Comparison of ENCODE assay signal across 8 cellular contexts in the genomic region with DNA sequence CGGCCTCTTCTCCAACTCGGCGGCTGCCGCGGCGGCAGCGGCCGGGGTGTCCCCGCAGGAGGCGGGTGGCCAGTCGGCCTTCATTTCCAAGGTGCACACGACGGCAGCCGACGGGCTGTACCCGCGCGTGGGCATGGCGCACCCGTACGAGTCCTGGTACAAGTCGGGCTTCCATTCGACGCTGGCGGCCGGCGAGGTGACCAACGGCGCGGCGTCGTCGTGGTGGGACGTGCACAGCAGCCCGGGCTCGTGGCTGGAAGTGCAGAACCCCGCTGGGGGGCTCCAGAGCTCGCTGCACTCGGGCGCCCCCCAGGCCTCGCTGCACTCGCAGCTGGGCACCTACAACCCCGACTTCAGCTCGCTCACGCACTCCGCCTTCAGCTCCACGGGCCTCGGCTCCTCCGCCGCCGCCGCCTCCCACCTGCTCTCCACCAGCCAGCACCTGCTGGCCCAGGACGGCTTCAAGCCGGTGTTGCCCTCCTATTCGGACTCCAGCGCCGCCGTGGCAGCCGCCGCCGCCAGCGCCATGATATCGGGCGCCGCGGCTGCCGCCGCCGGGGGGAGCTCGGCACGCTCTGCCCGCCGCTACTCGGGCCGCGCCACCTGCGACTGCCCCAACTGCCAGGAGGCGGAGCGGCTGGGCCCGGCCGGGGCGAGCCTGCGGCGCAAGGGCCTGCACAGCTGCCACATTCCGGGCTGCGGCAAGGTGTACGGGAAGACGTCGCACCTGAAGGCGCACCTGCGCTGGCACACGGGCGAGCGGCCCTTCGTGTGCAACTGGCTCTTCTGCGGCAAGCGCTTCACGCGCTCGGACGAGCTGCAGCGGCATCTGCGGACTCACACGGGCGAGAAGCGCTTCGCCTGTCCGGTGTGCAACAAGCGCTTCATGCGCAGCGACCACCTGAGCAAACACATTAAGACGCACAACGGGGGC. TPM values are rescaled to one million over a fixed set of nuclear protein-coding genes. Genes with fewer than 3 reads are reported as not detected.
A peak's percentile ranks its signal among the peaks of the same experiment; 100 is the strongest.
DNase-seq lines count a peak whose midpoint lies in the region; ATAC-seq and TF ChIP-seq lines count a peak whose summit lies in the region.

No MANE protein-coding gene starts in this region.

- no peak overlapping the region for H3K9ac ChIP-seq in iPS-15b (ENCODE audit: low read depth, low read length)

- peak overlapping the region; percentile 70 for H3K4me3 Mint-ChIP-seq in GM23338
- peak overlapping the region; percentile 73 to 77 for H3K4me3 Mint-ChIP-seq in stimulated activated naive CD8-positive, alpha-beta T cell treated with anti-CD3 and anti-CD28 coated beads, Interleukin-15, amount 100 ng/mL, for 72 hours

- H3K4me3 ChIP-seq in GM23338 (peak overlapping the region; percentile 59), iPS-15b (ENCODE audit: low read depth, low read length) (peak overlapping the region; percentile 55)

- no peaks in the 10 kb centered on the region for H3K9me3 ChIP-seq in iPS-15b (ENCODE audit: control insufficient read depth, insufficient read depth, low read length)

- H3K36me3 Mint-ChIP-seq in GM23338 (ENCODE audit: low read depth): peaks cover 5% of the 10 kb centered on the region; the same call in 1 of the 3 replicates

- DNase-seq in Daoy (ENCODE audit: low read depth) (peak; percentile 72), GM23338 (ENCODE audit: low spot score) (peak; percentile 75), NCI-H345 treated with DMSO at 0.1 percent for 48 hours (lab: John Stamatoyannopoulos, UW; ENCODE audit: unreplicated experiment) (peak; percentile 36), activated gamma-delta T cell (lab: John Stamatoyannopoulos, UW) (peak; percentile 24)
- DNase-seq in stimulated activated naive CD8-positive, alpha-beta T cell treated with anti-CD3 and anti-CD28 coated beads, Interleukin-15, amount 100 ng/mL, for 72 hours: peak; percentile 53 to 62

- ATAC-seq in GM23338 (peak; percentile 21), GM18870 (IDR thresholded peaks at IDR 0.05; ENCODE audit: unreplicated experiment) (no peak), HG03139 (IDR thresholded peaks at IDR 0.05; ENCODE audit: unreplicated experiment) (no peak)
- peak; percentile 68 for ATAC-seq in stimulated activated naive CD8-positive, alpha-beta T cell treated with anti-CD3 and anti-CD28 coated beads, Interleukin-15, amount 100 ng/mL, for 72 hours

- H3K27ac Mint-ChIP-seq in GM23338: no peak overlapping the region
- H3K27ac Mint-ChIP-seq in stimulated activated naive CD8-positive, alpha-beta T cell treated with anti-CD3 and anti-CD28 coated beads, Interleukin-15, amount 100 ng/mL, for 72 hours: peak overlapping the region in 1 of 2 donors; percentile 34

- H3K27ac ChIP-seq in GM23338 (ENCODE audit: low read depth): no peak overlapping the region

- H3K4me1 ChIP-seq in GM23338 (ENCODE audit: insufficient read depth) (peaks cover 55% of the 10 kb centered on the region), iPS-15b (ENCODE audit: control insufficient read depth, insufficient read depth, low read length) (peaks cover 21% of the 10 kb centered on the region)

- peaks cover 12% of the 10 kb centered on the region for H3K9me3 Mint-ChIP-seq in GM23338
- H3K9me3 Mint-ChIP-seq in stimulated activated naive CD8-positive, alpha-beta T cell treated with anti-CD3 and anti-CD28 coated beads, Interleukin-15, amount 100 ng/mL, for 72 hours: no peaks in the 10 kb centered on the region

- no peaks in the 10 kb centered on the region for H3K79me2 ChIP-seq in GM23338 (replicated peaks; ENCODE audit: insufficient read depth)

- H4K20me1 ChIP-seq in GM23338 (replicated peaks; ENCODE audit: insufficient read depth): peaks cover 15% of the 10 kb centered on the region

- peaks cover 41% of the 10 kb centered on the region for H3F3A ChIP-seq in GM23338 (replicated peaks; ENCODE audit: low read depth)

- H3K27me3 Mint-ChIP-seq in GM23338 (ENCODE audit: insufficient read depth, low read depth, poor library complexity): peaks cover 96% of the 10 kb centered on the region
- peaks cover 99% of the 10 kb centered on the region for H3K27me3 Mint-ChIP-seq in stimulated activated naive CD8-positive, alpha-beta T cell treated with anti-CD3 and anti-CD28 coated beads, Interleukin-15, amount 100 ng/mL, for 72 hours

- peaks cover 99% of the 10 kb centered on the region for H3K27me3 ChIP-seq in GM23338 (ENCODE audit: insufficient read depth)
- H3K27me3 ChIP-seq in iPS-15b (ENCODE audit: control insufficient read depth, insufficient read depth, low read length): peaks cover 90% of the 10 kb centered on the region

- H3K4me1 Mint-ChIP-seq in GM23338: peaks cover 61% of the 10 kb centered on the region
- H3K4me1 Mint-ChIP-seq in stimulated activated naive CD8-positive, alpha-beta T cell treated with anti-CD3 and anti-CD28 coated beads, Interleukin-15, amount 100 ng/mL, for 72 hours: peaks cover 76% of the 10 kb centered on the region

- H3K4me2 ChIP-seq in GM23338: peak overlapping the region; percentile 88

- H3K9me2 ChIP-seq in GM23338 (ENCODE audit: insufficient read depth): no peaks in the 10 kb centered on the region

- TF ChIP-seq CTCF in GM23338 (conservative IDR thresholded peaks at IDR 0.05; ENCODE audit: low read depth in 2 of 2): peak; percentile 13 to 24; a peak in 2 of 4 replicates

- peak overlapping the region; percentile 76 for H2AFZ ChIP-seq in GM23338

- H3K36me3 ChIP-seq in GM23338 (ENCODE audit: insufficient read depth) (no peaks in the 10 kb centered on the region), iPS-15b (ENCODE audit: control insufficient read depth, insufficient read depth, low read length) (no peaks in the 10 kb centered on the region)

TF ChIP-seq in GM23338, 12 proteins besides CTCF, POLR2A, EP300 and RAD21:
- TF ChIP-seq CREB1 (CRISPR knock-in tag; IDR thresholded peaks at IDR 0.05; ENCODE audit: low read depth) (no peak), EZH2phosphoT487 (IDR thresholded peaks at IDR 0.05; ENCODE audit: unreplicated experiment) (peak; percentile 80), EZH2 (IDR thresholded peaks at IDR 0.05; ENCODE audit: low read depth, unreplicated experiment) (peak; percentile 86)
- TF ChIP-seq, protein P1, sequence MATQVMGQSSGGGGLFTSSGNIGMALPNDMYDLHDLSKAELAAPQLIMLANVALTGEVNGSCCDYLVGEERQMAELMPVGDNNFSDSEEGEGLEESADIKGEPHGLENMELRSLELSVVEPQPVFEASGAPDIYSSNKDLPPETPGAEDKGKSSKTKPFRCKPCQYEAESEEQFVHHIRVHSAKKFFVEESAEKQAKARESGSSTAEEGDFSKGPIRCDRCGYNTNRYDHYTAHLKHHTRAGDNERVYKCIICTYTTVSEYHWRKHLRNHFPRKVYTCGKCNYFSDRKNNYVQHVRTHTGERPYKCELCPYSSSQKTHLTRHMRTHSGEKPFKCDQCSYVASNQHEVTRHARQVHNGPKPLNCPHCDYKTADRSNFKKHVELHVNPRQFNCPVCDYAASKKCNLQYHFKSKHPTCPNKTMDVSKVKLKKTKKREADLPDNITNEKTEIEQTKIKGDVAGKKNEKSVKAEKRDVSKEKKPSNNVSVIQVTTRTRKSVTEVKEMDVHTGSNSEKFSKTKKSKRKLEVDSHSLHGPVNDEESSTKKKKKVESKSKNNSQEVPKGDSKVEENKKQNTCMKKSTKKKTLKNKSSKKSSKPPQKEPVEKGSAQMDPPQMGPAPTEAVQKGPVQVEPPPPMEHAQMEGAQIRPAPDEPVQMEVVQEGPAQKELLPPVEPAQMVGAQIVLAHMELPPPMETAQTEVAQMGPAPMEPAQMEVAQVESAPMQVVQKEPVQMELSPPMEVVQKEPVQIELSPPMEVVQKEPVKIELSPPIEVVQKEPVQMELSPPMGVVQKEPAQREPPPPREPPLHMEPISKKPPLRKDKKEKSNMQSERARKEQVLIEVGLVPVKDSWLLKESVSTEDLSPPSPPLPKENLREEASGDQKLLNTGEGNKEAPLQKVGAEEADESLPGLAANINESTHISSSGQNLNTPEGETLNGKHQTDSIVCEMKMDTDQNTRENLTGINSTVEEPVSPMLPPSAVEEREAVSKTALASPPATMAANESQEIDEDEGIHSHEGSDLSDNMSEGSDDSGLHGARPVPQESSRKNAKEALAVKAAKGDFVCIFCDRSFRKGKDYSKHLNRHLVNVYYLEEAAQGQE (IDR thresholded peaks at IDR 0.05; ENCODE audit: unreplicated experiment): no peak

RNA-seq across cellular contexts. Expression of gene SP9, which starts 1.9 kb away (rescaled TPM):
- 0.24 and 0.69 TPM in 2 replicates for total RNA-seq in Daoy (2014; rRNA removed; shearing (Covaris generic))
- total RNA-seq in GM23338 (2014; rRNA removed; shearing (Covaris generic)): 0.12 and 0.49 TPM in 2 replicates
- polyA plus RNA-seq in GM23338 (2016; fragmentation: Nextera tagmentation; extraction: Ambion mirVana): 0.14 TPM in 1 of 2 replicates, not detected in the other

RNA-seq across cellular contexts. Expression of gene SCRN3, which starts 58.9 kb away (rescaled TPM):
- 20.3 and 22.6 TPM in 2 replicates for total RNA-seq in Daoy (2014; rRNA removed; shearing (Covaris generic))
- total RNA-seq in GM23338 (2014; rRNA removed; shearing (Covaris generic)): 8.1 and 9.6 TPM in 2 replicates
- polyA plus RNA-seq in GM23338 (2016; fragmentation: Nextera tagmentation; extraction: Ambion mirVana): 10.0 and 12.3 TPM in 2 replicates

Comparison
In these comparisons a context has a peak if more than half of its experiments do, and no peak if none do; other contexts are left out.
1. DNase-seq: peak in every context shown above with its lines; median percentile 75 in GM23338; 72 in Daoy; 58 in stimulated activated naive CD8-positive, alpha-beta T cell treated with anti-CD3 and anti-CD28 coated beads, Interleukin-15, amount 100 ng/mL, for 72 hours; 36 in NCI-H345 treated with DMSO at 0.1 percent for 48 hours; 24 in activated gamma-delta T cell.
2. ATAC-seq: peak in GM23338 (single experiment) and stimulated activated naive CD8-positive, alpha-beta T cell treated with anti-CD3 and anti-CD28 coated beads, Interleukin-15, amount 100 ng/mL, for 72 hours (single experiment); none in GM18870 (single experiment) and HG03139 (single experiment).